Comparison of ENCODE assay signal across 35 cellular contexts in the genomic region with DNA sequence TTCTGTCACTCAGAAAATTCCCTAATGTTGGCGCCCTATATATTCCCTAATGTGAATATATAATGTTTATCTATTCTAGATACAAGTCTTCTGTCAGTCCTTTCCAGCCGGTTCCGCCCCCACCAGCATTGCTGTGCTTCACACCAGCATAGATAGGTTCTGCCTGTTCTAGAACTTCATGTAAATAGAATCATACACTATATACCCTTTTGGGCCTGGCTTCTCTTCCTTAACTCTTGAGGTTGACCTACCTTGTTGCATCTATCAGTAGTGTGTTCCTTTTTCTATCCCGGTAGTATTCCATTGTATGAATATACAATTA. TPM values are rescaled to one million over a fixed set of nuclear protein-coding genes. Genes with fewer than 3 reads are reported as not detected.
"Had no signal": no experiment of that assay in that cellular context is flagged by ENCODE, and none has a peak within 500 bp of the region (broad histone marks: within the 10 kb centered on the region; RNA-seq: fewer than 3 reads in every experiment).

No MANE protein-coding gene starts in this region.

- FAIRE-seq: colon, endometrium, endothelial cell of umbilical vein had no signal

- H3K9me3 ChIP-seq: adrenal gland, body of pancreas, esophagus squamous epithelium, gastroesophageal sphincter had no signal

- H3K36me3 ChIP-seq: adrenal gland, esophagus squamous epithelium, gastroesophageal sphincter, WERI-Rb-1 had no signal

- ATAC-seq: activated CD4-positive, CD25-positive, alpha-beta regulatory T cell treated with anti-CD3 and anti-CD28 coated beads, Interleukin-2, amount 50 U/mL, for 24 hours; activated naive CD8-positive, alpha-beta T cell treated with anti-CD3 and anti-CD28 coated beads, Interleukin-2, amount 50 U/mL, for 24 hours; activated T-cell treated with anti-CD3 and anti-CD28 coated beads, Interleukin-2, amount 50 U/mL, for 72 hours; body of pancreas; gastroesophageal sphincter; T-helper 17 cell had no signal

- H3K4me1 ChIP-seq: adrenal gland, body of pancreas, esophagus squamous epithelium, gastroesophageal sphincter had no signal

- H3K27me3 ChIP-seq: adrenal gland, body of pancreas had no signal

- DNase-seq: activated B cell treated with CpG ODN at 0.5 μM for 24 hours; activated CD4-positive, alpha-beta T cell treated with anti-CD3 and anti-CD28 coated beads for 48 hours; activated CD4-positive, alpha-beta T cell treated with anti-CD3 and anti-CD28 coated beads, Interleukin-2, amount 50 U/mL, for 1 hour; activated CD4-positive, alpha-beta T cell treated with anti-CD3 and anti-CD28 coated beads, Interleukin-2, amount 50 U/mL, for 48 hours; activated CD8-positive, alpha-beta memory T cell treated with anti-CD3 and anti-CD28 coated beads, Interleukin-2, amount 50 U/mL, for 48 hours; activated naive CD4-positive, alpha-beta T cell treated with anti-CD3 and anti-CD28 coated beads for 36 hours; activated naive CD8-positive, alpha-beta T cell treated with anti-CD3 and anti-CD28 coated beads for 36 hours; activated naive CD8-positive, alpha-beta T cell treated with anti-CD3 and anti-CD28 coated beads, Interleukin-2, amount 50 U/mL, for 24 hours; activated T-cell treated with anti-CD3 and anti-CD28 coated beads for 4 hours; activated T-cell treated with anti-CD3 and anti-CD28 coated beads, Interleukin-2, amount 50 U/mL, for 24 hours; activated T-cell treated with anti-CD3 and anti-CD28 coated beads, Interleukin-2, amount 50 U/mL, for 72 hours; amygdala; aorta; body of pancreas; caudate nucleus; cortex of kidney; dermis blood vessel endothelial cell; effector CD8-positive, alpha-beta T cell; esophagus squamous epithelium; foreskin melanocyte; T-helper 1 cell; T-helper 17 cell; T1000; WERI-Rb-1 had no signal

- H3K4me3 ChIP-seq: adrenal gland, body of pancreas, esophagus squamous epithelium, gastroesophageal sphincter had no signal

- H3K27ac ChIP-seq: adrenal gland, body of pancreas, epithelial cell of prostate, esophagus squamous epithelium, gastroesophageal sphincter, WERI-Rb-1 had no signal

RNA-seq across cellular contexts. Expression of a gene that starts 34.6 kb away (rescaled TPM):
- total RNA-seq: activated B cell treated with CpG ODN at 0.5 μM for 24 hours; activated naive CD4-positive, alpha-beta T cell treated with anti-CD3 and anti-CD28 coated beads for 36 hours; activated naive CD8-positive, alpha-beta T cell treated with anti-CD3 and anti-CD28 coated beads for 36 hours; activated T-cell treated with anti-CD3 and anti-CD28 coated beads, Interleukin-2, amount 50 U/mL, for 72 hours; adrenal gland; aorta; body of pancreas; chondrocyte; dermis blood vessel endothelial cell; endothelial cell of umbilical vein; esophagus squamous epithelium; fibroblast of lung; fibroblast of villous mesenchyme; gastroesophageal sphincter; T-helper 17 cell had no signal
- polyA plus RNA-seq: adrenal gland, aorta, endothelial cell of umbilical vein, esophagus, fibroblast of lung had no signal

RNA-seq across cellular contexts. Expression of a gene that starts 37.5 kb away (rescaled TPM):
- total RNA-seq: activated B cell treated with CpG ODN at 0.5 μM for 24 hours; activated naive CD4-positive, alpha-beta T cell treated with anti-CD3 and anti-CD28 coated beads for 36 hours; activated naive CD8-positive, alpha-beta T cell treated with anti-CD3 and anti-CD28 coated beads for 36 hours; activated T-cell treated with anti-CD3 and anti-CD28 coated beads, Interleukin-2, amount 50 U/mL, for 72 hours; aorta; dermis blood vessel endothelial cell; endothelial cell of umbilical vein; esophagus squamous epithelium; fibroblast of lung; fibroblast of villous mesenchyme; T-helper 17 cell had no signal
- polyA plus RNA-seq: endothelial cell of umbilical vein, fibroblast of lung had no signal
